In genomic region chr3:9403463-9403862, GRCh38 we compare ENCODE assay signal across 2 cellular contexts.
TF ChIP-seq lines count a peak whose summit lies in the region.

No MANE protein-coding gene starts in this region.

TF ChIP-seq in SK-N-SH, 30 proteins besides CTCF, POLR2A, EP300 and RAD21:
- TF ChIP-seq POLR2AphosphoS5 (IDR thresholded peaks at IDR 0.05; ENCODE audit: low read depth, low read length): no peak
- TF ChIP-seq EZH2phosphoT487 (IDR thresholded peaks at IDR 0.05; ENCODE audit: borderline replicate concordance, low read depth): no peak
- no peak for TF ChIP-seq FOXM1 (IDR thresholded peaks at IDR 0.05; ENCODE audit: low read depth)
- no peak for TF ChIP-seq YY1 (IDR thresholded peaks at IDR 0.05; ENCODE audit: low read depth)
- TF ChIP-seq MXI1 (IDR thresholded peaks at IDR 0.05; ENCODE audit: low read depth, low read length): no peak
- TF ChIP-seq CHD2 (IDR thresholded peaks at IDR 0.05; ENCODE audit: low read length, partially characterized antibody): no peak
- TF ChIP-seq ZBTB33 (IDR thresholded peaks at IDR 0.05; ENCODE audit: borderline replicate concordance, low read depth): no peak
- TF ChIP-seq USF2 (IDR thresholded peaks at IDR 0.05; ENCODE audit: borderline replicate concordance, low read depth, low read length): no peak
- TF ChIP-seq NRF1 (IDR thresholded peaks at IDR 0.05; ENCODE audit: low read depth, low read length): no peak
- no peak for TF ChIP-seq ELF1 (IDR thresholded peaks at IDR 0.05)
- no peak for TF ChIP-seq PBX3 (IDR thresholded peaks at IDR 0.05)
- no peak for TF ChIP-seq RXRA (IDR thresholded peaks at IDR 0.05; ENCODE audit: borderline replicate concordance, low read depth)
- TF ChIP-seq GABPA (IDR thresholded peaks at IDR 0.05; ENCODE audit: low read depth): no peak
- no peak for TF ChIP-seq TCF12 (IDR thresholded peaks at IDR 0.05)
- TF ChIP-seq GATA2 (CRISPR knock-in tag; IDR thresholded peaks at IDR 0.05): no peak
- no peak for TF ChIP-seq JUND (IDR thresholded peaks at IDR 0.05)
- no peak for TF ChIP-seq SMC3 (IDR thresholded peaks at IDR 0.05; ENCODE audit: low read depth, low read length)
- TF ChIP-seq MAX (IDR thresholded peaks at IDR 0.05; ENCODE audit: low read depth): no peak
- TF ChIP-seq MEF2A (IDR thresholded peaks at IDR 0.05; ENCODE audit: borderline replicate concordance, low read depth): no peak
- no peak for TF ChIP-seq NFIC (IDR thresholded peaks at IDR 0.05; ENCODE audit: borderline replicate concordance)

TF ChIP-seq in SK-N-SH treated with all-trans-retinoic acid at 6 μM for 48 hours, 23 proteins besides CTCF, POLR2A, EP300 and RAD21:
- TF ChIP-seq GLIS3 (CRISPR knock-in tag; IDR thresholded peaks at IDR 0.05): no peak
- no peak for TF ChIP-seq PATZ1 (CRISPR knock-in tag; IDR thresholded peaks at IDR 0.05; ENCODE audit: borderline replicate concordance)
- no peak for TF ChIP-seq ESRRG (CRISPR knock-in tag; IDR thresholded peaks at IDR 0.05)
- no peak for TF ChIP-seq CSRNP3 (CRISPR knock-in tag; IDR thresholded peaks at IDR 0.05)
- no peak for TF ChIP-seq RARB (CRISPR knock-in tag; IDR thresholded peaks at IDR 0.05)
- no peak for TF ChIP-seq ARNTL (CRISPR knock-in tag; IDR thresholded peaks at IDR 0.05; ENCODE audit: borderline replicate concordance, low read depth)
- no peak for TF ChIP-seq TCF4 (CRISPR knock-in tag; IDR thresholded peaks at IDR 0.05; ENCODE audit: borderline replicate concordance)
- no peak for TF ChIP-seq ZNF8 (CRISPR knock-in tag; IDR thresholded peaks at IDR 0.05)
